Comparison of ENCODE assay signal across 22 cellular contexts in the genomic region with DNA sequence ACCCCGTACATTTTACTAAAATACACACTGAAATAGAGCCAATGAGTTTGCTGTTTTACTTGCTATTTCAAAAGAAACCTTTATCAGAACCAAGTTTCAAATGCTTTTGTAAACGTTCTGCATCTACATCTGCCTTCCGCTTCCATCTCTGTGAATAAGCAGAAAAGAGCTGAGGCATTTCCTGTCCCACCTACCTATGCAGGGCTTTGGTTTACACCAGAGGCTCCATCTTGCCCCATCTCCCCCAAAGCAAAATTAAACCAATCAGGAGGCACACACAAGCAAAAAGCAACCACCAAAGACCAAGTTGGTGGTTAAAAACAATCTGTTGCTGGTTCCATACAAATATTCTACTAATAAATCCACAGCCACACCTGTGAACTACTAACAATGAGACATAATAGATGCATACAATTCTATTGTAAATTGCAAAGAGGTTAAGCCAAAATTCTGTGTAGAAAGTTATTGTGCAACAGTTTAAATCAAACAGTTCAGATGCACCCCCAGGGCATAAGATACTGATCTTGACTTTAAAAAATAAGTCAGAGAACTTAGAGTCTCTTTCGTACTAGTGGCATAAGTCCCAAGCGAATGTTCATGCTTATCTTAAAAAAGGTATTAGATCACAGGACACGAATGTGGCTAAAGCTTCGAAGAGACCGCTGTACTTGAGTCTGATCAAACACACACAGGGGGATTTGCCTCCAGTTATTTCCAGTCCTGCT.
DNase-seq lines count a peak whose midpoint lies in the region; FAIRE-seq and TF ChIP-seq lines count a peak whose summit lies in the region.
"Had no signal": no experiment of that assay in that cellular context is flagged by ENCODE, and none has a peak within 500 bp of the region (broad histone marks: within the 10 kb centered on the region; RNA-seq: fewer than 3 reads in every experiment).

No MANE protein-coding gene starts in this region.

- no peaks in the 10 kb centered on the region for H3K9me3 Mint-ChIP-seq in H9

- H3K27ac ChIP-seq in H9 (ENCODE audit: insufficient read length, low read depth, low read length) (no peak overlapping the region), MM.1S (ENCODE audit: low read length) (peak overlapping the region; percentile 95), smooth muscle cell (ENCODE audit: low read depth) (peak overlapping the region; percentile 3), A673 (ENCODE audit: low read depth, low read length, poor library complexity, severe bottlenecking) (no peak overlapping the region), tibial artery (no peak overlapping the region)
- H3K27ac ChIP-seq: GM23248, SJCRH30 had no signal

- no peak overlapping the region for H2BK120ac ChIP-seq in H9 (ENCODE audit: low read depth, low read length, poor library complexity, severe bottlenecking)

- no peaks in the 10 kb centered on the region for H3K9me2 ChIP-seq in MM.1S (replicated peaks; ENCODE audit: insufficient read depth, low read length)

- H4K91ac ChIP-seq in H9 (ENCODE audit: insufficient read length, low read depth, low read length) = no peak overlapping the region

- H3K79me1 ChIP-seq in H9 (ENCODE audit: insufficient read depth, low read depth, low read length, poor library complexity, severe bottlenecking) = peaks cover 4% of the 10 kb centered on the region

- H3K27ac Mint-ChIP-seq in H9 = peak overlapping the region in 2 of 3 experiments; percentile 90 to 91; a peak in 5 of 7 replicates
- H3K27ac Mint-ChIP-seq: IgD-negative memory B cell had no signal

- POLR2A ChIA-PET in A673 (lab: Charles Lee; ENCODE audit: low non-redundant PET) = no interaction called here

- H3K4ac ChIP-seq in H9 (ENCODE audit: low read depth, low read length) = no peak overlapping the region

- no peak overlapping the region for H4K8ac ChIP-seq in H9 (replicated peaks; ENCODE audit: insufficient read length, low read depth, low read length)

- H4K5ac ChIP-seq in H9 (ENCODE audit: insufficient read length, low read depth, low read length) = no peak overlapping the region

- H2AFZ ChIP-seq in H9 (ENCODE audit: low read length) (no peak overlapping the region), MM.1S (ENCODE audit: low read length) (peak overlapping the region; percentile 37), smooth muscle cell (ENCODE audit: low read depth) (no peak overlapping the region)
- H2AFZ ChIP-seq: GM23248 had no signal

- no peak overlapping the region for H2BK20ac ChIP-seq in H9 (ENCODE audit: low read depth, low read length, poor library complexity, severe bottlenecking)

- no peak for FAIRE-seq in frontal cortex (lab: Jason Lieb, UNC)
- FAIRE-seq: GM12891, RCC 7860 had no signal

- H3K36me3 Mint-ChIP-seq in H9 (ENCODE audit: insufficient read depth in 1 of 3, low read depth in 3 of 3) = peaks cover 21 to 90% (median 89%) of the 10 kb centered on the region in 3 experiments
- H3K36me3 Mint-ChIP-seq: CD4-positive, CD25-positive, alpha-beta regulatory T cell; IgD-negative memory B cell had no signal

- H3K4me1 ChIP-seq in H9 (ENCODE audit: insufficient read depth, low read length) (peaks cover 3% of the 10 kb centered on the region; the same call in 1 of the 2 replicates), MM.1S (ENCODE audit: low read length) (peaks cover 41% of the 10 kb centered on the region), smooth muscle cell (ENCODE audit: low read depth) (peaks cover 10% of the 10 kb centered on the region), A673 (ENCODE audit: insufficient read depth, low read length, poor library complexity, severe bottlenecking) (no peaks in the 10 kb centered on the region), tibial artery (peaks cover 0 to 29% (median 0%) of the 10 kb centered on the region in 4 donors)

- no peak overlapping the region for H3K23ac ChIP-seq in H9 (ENCODE audit: insufficient read length, low read depth, low read length)

- no peak overlapping the region for H3K4me3 Mint-ChIP-seq in H9

- H3K9ac ChIP-seq in H9 (ENCODE audit: extremely low read depth, insufficient read length, low read length) (no peak overlapping the region), MM.1S (ENCODE audit: low read length) (no peak overlapping the region), smooth muscle cell (ENCODE audit: low read depth) (no peak overlapping the region)
- H3K9ac ChIP-seq: GM23248 had no signal

- WGBS in H9 (ENCODE audit: extremely low coverage, insufficient read length, low lambda C conversion rate) = no CpG with 5 or more reads among the region's 8 CpGs
- WGBS in smooth muscle cell (ENCODE audit: low lambda C conversion rate) = 61% methylated on average over 8 of the region's 8 CpGs

- H3T11ph ChIP-seq in H9 (ENCODE audit: low read length) = no peak overlapping the region

- H3K14ac ChIP-seq in H9 (ENCODE audit: insufficient read depth, low read length) = no peak overlapping the region

- H2BK5ac ChIP-seq in H9 (ENCODE audit: insufficient read length, low read length) = no peak overlapping the region

- H2BK15ac ChIP-seq in H9 (ENCODE audit: low read depth, low read length) = no peak overlapping the region

- H3K18ac ChIP-seq in H9 (ENCODE audit: insufficient read length, low read depth, low read length) = no peak overlapping the region

- peaks cover 3% of the 10 kb centered on the region; the same call in 1 of the 2 replicates for H3K79me2 ChIP-seq in H9 (ENCODE audit: insufficient read depth, low read length)
- H3K79me2 ChIP-seq in MM.1S (ENCODE audit: low read length) = no peaks in the 10 kb centered on the region
- peaks cover 63% of the 10 kb centered on the region for H3K79me2 ChIP-seq in smooth muscle cell (ENCODE audit: low read depth)

- no peaks in the 10 kb centered on the region for H3K27me3 Mint-ChIP-seq in H9 (ENCODE audit: low read depth)
- H3K27me3 Mint-ChIP-seq: CD4-positive, CD25-positive, alpha-beta regulatory T cell; IgD-negative memory B cell had no signal

- H3K4me3 ChIP-seq in MM.1S (ENCODE audit: low read length) (no peak overlapping the region), epithelial cell of esophagus (ENCODE audit: low read length) (no peak overlapping the region), smooth muscle cell (no peak overlapping the region), A673 (ENCODE audit: low read depth, low read length, poor library complexity, severe bottlenecking) (no peak overlapping the region), tibial artery (no peak overlapping the region)
- H3K4me3 ChIP-seq: GM23248, MG63, SJCRH30 had no signal

- H4K20me1 ChIP-seq in H9 (ENCODE audit: control insufficient read depth, insufficient read depth, insufficient read length) = no peaks in the 10 kb centered on the region
- H4K20me1 ChIP-seq in MM.1S (ENCODE audit: insufficient read depth, low read length) = no peaks in the 10 kb centered on the region
- H4K20me1 ChIP-seq in smooth muscle cell (ENCODE audit: low read depth) = peaks cover 80% of the 10 kb centered on the region

- peaks cover 36% of the 10 kb centered on the region for H3F3A ChIP-seq in MM.1S (ENCODE audit: insufficient read depth, low read length)
- peaks cover 26% of the 10 kb centered on the region for H3F3A ChIP-seq in smooth muscle cell (ENCODE audit: low read depth)

- no TSS peak for BruUV-seq in A673 (replicated peaks; lab: Mats Ljungman, UMichigan)

- H3K4me1 Mint-ChIP-seq in H9 = peaks cover 49 to 55% of the 10 kb centered on the region in 2 experiments
- H3K4me1 Mint-ChIP-seq: IgD-negative memory B cell had no signal

- DNase-seq in H9 (no peak), MM.1S (peak; percentile 75), epithelial cell of esophagus (ENCODE audit: low read depth) (peak; percentile 35), smooth muscle cell (lab: John Stamatoyannopoulos, UW; ENCODE audit: unreplicated experiment) (no peak), A673 (ENCODE audit: low spot score) (no peak), tibial artery (no peak), kidney tubule cell (ENCODE audit: low spot score) (no peak), frontal cortex (ENCODE audit: low spot score in 2 of 2) (no peak)
- DNase-seq: CD4-positive, CD25-positive, alpha-beta regulatory T cell; DND-41; GM23248; Kasumi-1; MG63; NCI-H1048; NCI-H1417 treated with DMSO at 0.1 percent for 48 hours; NCI-H1930; NCI-H524 treated with DMSO at 0.1 percent for 48 hours; OCI-M1; SJCRH30 had no signal

- no peak for TF ChIP-seq CTCF in H9 (conservative IDR thresholded peaks at IDR 0.05)
- no peak for TF ChIP-seq CTCF in MM.1S (IDR thresholded peaks at IDR 0.05; ENCODE audit: low read length)
- no peak for TF ChIP-seq CTCF in epithelial cell of esophagus (IDR thresholded peaks at IDR 0.05; ENCODE audit: insufficient read depth, low read depth, low read length, missing control alignments)
- TF ChIP-seq CTCF in smooth muscle cell (IDR thresholded peaks at IDR 0.05; ENCODE audit: borderline replicate concordance, insufficient read depth, poor library complexity, severe bottlenecking) = no peak
- no peak for TF ChIP-seq CTCF in A673 (conservative IDR thresholded peaks at IDR 0.05; ENCODE audit: low read depth, low read length)
- TF ChIP-seq CTCF in tibial artery (IDR thresholded peaks at IDR 0.05) = no peak

- no peak overlapping the region for H2BK12ac ChIP-seq in H9 (ENCODE audit: insufficient read length, low read depth, low read length)

- H2AK5ac ChIP-seq in H9 (ENCODE audit: insufficient read length, low read length) = no peak overlapping the region

- intact Hi-C loops in A673 (cut with micrococcal nuclease; ENCODE audit: unreplicated experiment) = no loop called here
- intact Hi-C loops in tibial artery (cut with DNase I; ENCODE audit: low total_unique reads) = no loop called here

- H3K9me3 ChIP-seq in H9 (ENCODE audit: control insufficient read depth, low read depth, low read length) (no peaks in the 10 kb centered on the region), MM.1S (replicated peaks; ENCODE audit: insufficient read depth, low read length) (no peaks in the 10 kb centered on the region), smooth muscle cell (replicated peaks; ENCODE audit: low read depth) (no peaks in the 10 kb centered on the region), A673 (ENCODE audit: low read depth, low read length, poor library complexity, severe bottlenecking) (no peaks in the 10 kb centered on the region), tibial artery (no peaks in the 10 kb centered on the region)
- H3K9me3 ChIP-seq: MG63, SJCRH30 had no signal

- H3K56ac ChIP-seq in H9 (ENCODE audit: insufficient read length, low read depth, low read length) = no peak overlapping the region

- H3K4me2 ChIP-seq in H9 (ENCODE audit: insufficient read depth, insufficient read length, low read length) (no peak overlapping the region), MM.1S (ENCODE audit: low read depth, low read length) (peak overlapping the region; percentile 17; the same call in 1 of the 2 replicates), smooth muscle cell (no peak overlapping the region)

- CTCF ChIA-PET in A673 (lab: Charles Lee) = no interaction called here

- H3K36me3 ChIP-seq in MM.1S (replicated peaks; ENCODE audit: insufficient read depth, low read length) = no peaks in the 10 kb centered on the region
- H3K36me3 ChIP-seq in smooth muscle cell (ENCODE audit: low read depth) = no peaks in the 10 kb centered on the region
- H3K36me3 ChIP-seq in A673 (ENCODE audit: insufficient read depth, low read length, poor library complexity, severe bottlenecking) = no peaks in the 10 kb centered on the region
- H3K36me3 ChIP-seq in tibial artery = peaks cover 0 to 11% (median 7%) of the 10 kb centered on the region in 3 donors
- H3K36me3 ChIP-seq: MG63, SJCRH30 had no signal

- no peaks in the 10 kb centered on the region for H3K23me2 ChIP-seq in H9 (ENCODE audit: insufficient read length, low read depth, low read length, poor library complexity, severe bottlenecking)

- H3K27me3 ChIP-seq in H9 (ENCODE audit: insufficient read depth, low read length) = no peaks in the 10 kb centered on the region
- no peaks in the 10 kb centered on the region for H3K27me3 ChIP-seq in MM.1S (replicated peaks; ENCODE audit: insufficient read depth, low read length)
- H3K27me3 ChIP-seq in smooth muscle cell (ENCODE audit: low read depth) = no peaks in the 10 kb centered on the region
- peaks cover 22% of the 10 kb centered on the region for H3K27me3 ChIP-seq in A673 (replicated peaks; ENCODE audit: insufficient read depth, low read depth, low read length, poor library complexity)
- no peaks in the 10 kb centered on the region for H3K27me3 ChIP-seq in tibial artery
- H3K27me3 ChIP-seq: MG63, SJCRH30 had no signal

Comparison
In these comparisons a context has a peak if more than half of its experiments do, and no peak if none do; other contexts are left out.
1. DNase-seq: peak in MM.1S (single experiment) and epithelial cell of esophagus (single experiment); none in H9 (single experiment), smooth muscle cell (single experiment), A673 (single experiment), tibial artery (0 of 2), kidney tubule cell (single experiment) and frontal cortex (0 of 2).
2. H3K27ac ChIP-seq: peak in MM.1S (single experiment) and smooth muscle cell (single experiment); none in H9 (single experiment), A673 (single experiment) and tibial artery (0 of 2).